Comparison of ENCODE assay signal across 9 cellular contexts in the genomic region with DNA sequence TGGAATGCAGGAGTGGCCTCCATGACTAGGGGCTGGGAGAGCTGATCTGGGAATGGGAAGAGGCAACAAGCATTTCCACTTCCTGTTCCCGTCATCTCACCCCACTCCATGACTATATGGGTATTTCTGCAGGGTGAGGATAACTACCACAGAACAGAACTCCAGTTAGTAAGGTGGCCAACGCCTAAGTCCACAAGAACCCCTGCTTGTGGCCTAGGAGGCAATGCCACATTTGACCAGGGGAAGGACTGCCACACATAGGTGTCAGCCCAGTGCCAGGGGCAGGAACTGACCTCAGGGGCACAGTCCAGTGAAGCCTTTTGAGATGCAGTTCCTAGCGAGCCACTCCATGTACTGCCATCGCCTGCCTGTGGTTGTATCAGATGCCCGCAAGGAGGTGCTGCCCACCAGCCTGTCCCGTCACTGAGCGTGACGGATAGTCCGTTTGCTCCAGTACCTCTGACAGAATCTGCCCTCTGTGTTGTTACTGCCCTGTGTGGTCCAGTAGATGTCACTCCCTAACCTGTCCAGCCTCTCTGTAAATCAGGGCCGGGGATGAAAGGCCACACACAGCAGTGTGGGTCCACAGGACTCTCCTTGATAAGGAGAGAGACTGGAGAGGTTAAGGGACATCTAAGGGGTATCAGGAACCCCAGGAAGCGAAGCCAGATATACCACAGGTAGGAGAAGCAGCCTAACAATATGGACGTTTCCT. TPM values are rescaled to one million over a fixed set of nuclear protein-coding genes. Genes with fewer than 3 reads are reported as not detected.
DNase-seq lines count a peak whose midpoint lies in the region; ATAC-seq and TF ChIP-seq lines count a peak whose summit lies in the region.
"Had no signal": no experiment of that assay in that cellular context is flagged by ENCODE, and none has a peak within 500 bp of the region (broad histone marks: within the 10 kb centered on the region; RNA-seq: fewer than 3 reads in every experiment).

No MANE protein-coding gene starts in this region.

- H3K4me1 ChIP-seq in Panc1 (ENCODE audit: control insufficient read depth, insufficient read depth, low read length) (peaks cover 12% of the 10 kb centered on the region), skeletal muscle tissue (ENCODE audit: control insufficient read depth in 3 of 3, insufficient read depth in 3 of 3, low read length in 3 of 3) (peaks cover 9 to 12% (median 10%) of the 10 kb centered on the region in 3 donors)

- peak overlapping the region in 2 of 3 donors; percentile 13 to 40 for H3K9ac ChIP-seq in skeletal muscle tissue (ENCODE audit: low read depth in 1 of 3, low read length in 3 of 3)

- CTCF ChIA-PET in Panc1 (lab: Charles Lee), result interaction anchor here (1.0 to 1.5 kb wide), 3 partner anchors 45 to 54 kb away, joined by 4 to 24 read pairs (median 5); no protein-coding TSS in a partner anchor

- H3K9me3 ChIP-seq in Panc1 (ENCODE audit: control insufficient read depth, insufficient read depth, low read depth, low read length), result no peaks in the 10 kb centered on the region
- no peaks in the 10 kb centered on the region for H3K9me3 ChIP-seq in skeletal muscle tissue (ENCODE audit: control insufficient read depth in 3 of 3, low read length in 3 of 3)

- intact Hi-C loops in Panc1 (cut with micrococcal nuclease; ENCODE audit: unreplicated experiment), result loop anchor here (2.0 to 10.0 kb wide), 2 partner anchors 46 to 262 kb away; a partner anchor contains a TSS

- POLR2A ChIA-PET in Panc1 (lab: Charles Lee), result interaction anchor here (0.9 kb wide), 1 partner anchor 38 kb away, joined by 3 read pairs; no protein-coding TSS in a partner anchor

- H3K27me3 ChIP-seq in Panc1 (ENCODE audit: control insufficient read depth, insufficient read depth, low read length) (no peaks in the 10 kb centered on the region), skeletal muscle tissue (ENCODE audit: control insufficient read depth in 3 of 3, insufficient read depth in 3 of 3, low read length in 3 of 3) (no peaks in the 10 kb centered on the region)

- ATAC-seq in HG03442 (IDR thresholded peaks at IDR 0.05; ENCODE audit: unreplicated experiment) (peak; percentile 45), Panc1 (peak; percentile 92), HG02571 (IDR thresholded peaks at IDR 0.05; ENCODE audit: unreplicated experiment) (no peak), HG03039 (IDR thresholded peaks at IDR 0.05; ENCODE audit: unreplicated experiment) (no peak)

- no peak overlapping the region for H3K27ac ChIP-seq in Panc1 (ENCODE audit: low read length)
- H3K27ac ChIP-seq in skeletal muscle tissue (ENCODE audit: low read depth, low read length), result no peak overlapping the region

- peak; percentile 88 for TF ChIP-seq CTCF in Panc1 (IDR thresholded peaks at IDR 0.05)

- H3K36me3 ChIP-seq in Panc1 (ENCODE audit: control insufficient read depth, insufficient read depth, low read length), result no peaks in the 10 kb centered on the region
- no peaks in the 10 kb centered on the region for H3K36me3 ChIP-seq in skeletal muscle tissue (ENCODE audit: control insufficient read depth in 3 of 3, insufficient read depth in 3 of 3, low read length in 3 of 3)

- in situ Hi-C loops in Panc1 (cut with HindIII; ENCODE audit: low pct_unique_long_range_greater_than_20kb, low sequenced_read_pairs), result no loop called here

- BruUV-seq in Panc1 (replicated peaks; lab: Mats Ljungman, UMichigan), result no TSS peak

- DNase-seq in DMS153 treated with DMSO at 0.1 percent for 48 hours (lab: John Stamatoyannopoulos, UW; ENCODE audit: unreplicated experiment) (peak; percentile 1), Panc1 (ENCODE audit: low read depth, low spot score) (peak; percentile 64), amniotic epithelial cell (ENCODE audit: low read depth) (peak; percentile 58), hepatic stellate cell (ENCODE audit: low spot score) (peak; percentile 65)

- H3K4me3 ChIP-seq in Panc1 (ENCODE audit: low read depth in 2 of 2, low read length in 2 of 2) (peak overlapping the region in 1 of 2 experiments; percentile 10; a peak in 1 of 4 replicates), skeletal muscle tissue (ENCODE audit: low read length in 3 of 3) (no peak overlapping the region)

RNA-seq across cellular contexts. Expression of a gene that starts 3.5 kb away (rescaled TPM):
- total RNA-seq in Panc1 (2021; ENCODE audit: unreplicated experiment) (19.4 TPM), skeletal muscle tissue (6.8 TPM)
- polyA plus RNA-seq in Panc1 (2012; ENCODE audit: insufficient read length), result 14.5 TPM

RNA-seq across cellular contexts. Expression of a gene that starts 12.2 kb away (rescaled TPM):
- total RNA-seq in Panc1 (2021; ENCODE audit: unreplicated experiment) (0.51 TPM), skeletal muscle tissue (0.52 TPM)
- polyA plus RNA-seq in Panc1 (2012; ENCODE audit: insufficient read length), result 0.40 TPM
- total RNA-seq: T-helper 2 cell treated with Interferon-gamma antibody and Interleukin-4, amounts not matched to agents 100 ng/mL and 5 ng/mL, for 36 hours had no signal

RNA-seq across cellular contexts. Expression of a gene that starts 34.8 kb away (rescaled TPM):
- 0.67 TPM for total RNA-seq in Panc1 (2021; ENCODE audit: unreplicated experiment)
- 0.85 TPM for polyA plus RNA-seq in Panc1 (2012; ENCODE audit: insufficient read length)
- 15.1 TPM for total RNA-seq in skeletal muscle tissue
- total RNA-seq: T-helper 2 cell treated with Interferon-gamma antibody and Interleukin-4, amounts not matched to agents 100 ng/mL and 5 ng/mL, for 36 hours had no signal

RNA-seq across cellular contexts. Expression of a gene that starts 43.3 kb away (rescaled TPM):
- total RNA-seq in Panc1 (2021; ENCODE audit: unreplicated experiment) (124 TPM), skeletal muscle tissue (76.2 TPM)
- 83.1 TPM for polyA plus RNA-seq in Panc1 (2012; ENCODE audit: insufficient read length)

RNA-seq across cellular contexts. Expression of a gene that starts 43.6 kb away (rescaled TPM):
- not detected for total RNA-seq in Panc1 (2021; ENCODE audit: unreplicated experiment)
- not detected for polyA plus RNA-seq in Panc1 (2012; ENCODE audit: insufficient read length)
- total RNA-seq in skeletal muscle tissue, result 1.6 TPM
- total RNA-seq: T-helper 2 cell treated with Interferon-gamma antibody and Interleukin-4, amounts not matched to agents 100 ng/mL and 5 ng/mL, for 36 hours had no signal

Comparison
In these comparisons a context has a peak if more than half of its experiments do, and no peak if none do; other contexts are left out.
1. DNase-seq: peak in every context shown above with its lines; median percentile 65 in hepatic stellate cell; 64 in Panc1; 58 in amniotic epithelial cell; 1 in DMS153 treated with DMSO at 0.1 percent for 48 hours.
2. ATAC-seq: peak in HG03442 (single experiment) and Panc1 (single experiment); none in HG02571 (single experiment) and HG03039 (single experiment).